8 cellular contexts compared by ENCODE assay signal in genomic region chr10:91198781-91199180, GRCh38. TPM values are rescaled to one million over a fixed set of nuclear protein-coding genes. Genes with fewer than 3 reads are reported as not detected.
DNase-seq lines count a peak whose midpoint lies in the region; ATAC-seq lines count a peak whose summit lies in the region.

No MANE protein-coding gene starts in this region.

- peak in 2 of 3 donors; percentile 34 to 83 for DNase-seq in CD4-positive, CD25-positive, alpha-beta regulatory T cell
- DNase-seq in amniotic stem cell (lab: John Stamatoyannopoulos, UW) (peak; percentile 42), memory B cell (ENCODE audit: low spot score in 2 of 2) (peak in 1 of 2 donors; percentile 50), NCI-H1694 (lab: John Stamatoyannopoulos, UW) (no peak), NCI-H2171 treated with DMSO at 0.1 percent for 48 hours (lab: John Stamatoyannopoulos, UW) (no peak), nucleus accumbens (lab: John Stamatoyannopoulos, UW) (no peak)

- H3K27ac Mint-ChIP-seq in CD4-positive, CD25-positive, alpha-beta regulatory T cell = peak overlapping the region; percentile 69 to 93 (median 78)
- H3K27ac Mint-ChIP-seq in memory B cell = peak overlapping the region; percentile 87

- H3K27me3 ChIP-seq in CD4-positive, CD25-positive, alpha-beta regulatory T cell (ENCODE audit: control insufficient read depth, insufficient read depth, low read length) = no peaks in the 10 kb centered on the region

- H3K4me1 Mint-ChIP-seq in CD4-positive, CD25-positive, alpha-beta regulatory T cell = peaks cover 46 to 85% (median 64%) of the 10 kb centered on the region in 4 donors
- H3K4me1 Mint-ChIP-seq in memory B cell = peaks cover 64% of the 10 kb centered on the region

- H3K4me1 ChIP-seq in CD4-positive, CD25-positive, alpha-beta regulatory T cell (ENCODE audit: control insufficient read depth, insufficient read depth, low read length, poor library complexity, severe bottlenecking) = peaks cover 47% of the 10 kb centered on the region

- ATAC-seq in CD4-positive, CD25-positive, alpha-beta regulatory T cell (ENCODE audit: low read depth in 2 of 2) = peak; percentile 30 to 45
- ATAC-seq in GM19438 (IDR thresholded peaks at IDR 0.05; ENCODE audit: low read depth, unreplicated experiment) (peak; percentile 70), HG03457 (IDR thresholded peaks at IDR 0.05; ENCODE audit: unreplicated experiment) (peak; percentile 57), memory B cell (ENCODE audit: low read depth) (peak; percentile 71)

- no peaks in the 10 kb centered on the region for H3K36me3 ChIP-seq in CD4-positive, CD25-positive, alpha-beta regulatory T cell (ENCODE audit: control insufficient read depth, insufficient read depth, low read length)

- H3K27ac ChIP-seq in CD4-positive, CD25-positive, alpha-beta regulatory T cell (ENCODE audit: insufficient read depth, low read length, poor library complexity, severe bottlenecking) = peak overlapping the region; percentile 69

- peak overlapping the region; percentile 61 for H3K4me3 ChIP-seq in CD4-positive, CD25-positive, alpha-beta regulatory T cell (ENCODE audit: low read depth, low read length)

- no peaks in the 10 kb centered on the region for H3K27me3 Mint-ChIP-seq in CD4-positive, CD25-positive, alpha-beta regulatory T cell
- H3K27me3 Mint-ChIP-seq in memory B cell = no peaks in the 10 kb centered on the region

- H3K9me3 ChIP-seq in CD4-positive, CD25-positive, alpha-beta regulatory T cell (ENCODE audit: control insufficient read depth in 2 of 2, low read length in 2 of 2) = no peaks in the 10 kb centered on the region

- peaks cover 6% of the 10 kb centered on the region for H3K36me3 Mint-ChIP-seq in CD4-positive, CD25-positive, alpha-beta regulatory T cell
- H3K36me3 Mint-ChIP-seq in memory B cell = peaks cover 11% of the 10 kb centered on the region

- H3K9me3 Mint-ChIP-seq in CD4-positive, CD25-positive, alpha-beta regulatory T cell = peaks cover 0 to 1% (median 0%) of the 10 kb centered on the region in 7 donors
- H3K9me3 Mint-ChIP-seq in memory B cell = peaks cover 3% of the 10 kb centered on the region

- H3K4me3 Mint-ChIP-seq in CD4-positive, CD25-positive, alpha-beta regulatory T cell = peak overlapping the region; percentile 1 to 40 (median 12)
- peak overlapping the region; percentile 16 for H3K4me3 Mint-ChIP-seq in memory B cell

RNA-seq across cellular contexts. Expression of gene PCGF5, which starts 21.7 kb away (rescaled TPM):
- 59.7 TPM for total RNA-seq in CD4-positive, CD25-positive, alpha-beta regulatory T cell
- 10 to 100 TPM; 43.5 to 60.3 (median 49.1) TPM for polyA plus RNA-seq in CD4-positive, CD25-positive, alpha-beta regulatory T cell

Comparison
In these comparisons a context has a peak if more than half of its experiments do, and no peak if none do; other contexts are left out.
1. DNase-seq: peak in CD4-positive, CD25-positive, alpha-beta regulatory T cell (2 of 3) and amniotic stem cell (single experiment); none in NCI-H1694 (single experiment), NCI-H2171 treated with DMSO at 0.1 percent for 48 hours (single experiment) and nucleus accumbens (0 of 56).
2. Peak in every context shown above with its lines, with median percentiles within 50 percentile points of each other: ATAC-seq.